ENCODE assay signal across 8 cellular contexts in the genomic region with DNA sequence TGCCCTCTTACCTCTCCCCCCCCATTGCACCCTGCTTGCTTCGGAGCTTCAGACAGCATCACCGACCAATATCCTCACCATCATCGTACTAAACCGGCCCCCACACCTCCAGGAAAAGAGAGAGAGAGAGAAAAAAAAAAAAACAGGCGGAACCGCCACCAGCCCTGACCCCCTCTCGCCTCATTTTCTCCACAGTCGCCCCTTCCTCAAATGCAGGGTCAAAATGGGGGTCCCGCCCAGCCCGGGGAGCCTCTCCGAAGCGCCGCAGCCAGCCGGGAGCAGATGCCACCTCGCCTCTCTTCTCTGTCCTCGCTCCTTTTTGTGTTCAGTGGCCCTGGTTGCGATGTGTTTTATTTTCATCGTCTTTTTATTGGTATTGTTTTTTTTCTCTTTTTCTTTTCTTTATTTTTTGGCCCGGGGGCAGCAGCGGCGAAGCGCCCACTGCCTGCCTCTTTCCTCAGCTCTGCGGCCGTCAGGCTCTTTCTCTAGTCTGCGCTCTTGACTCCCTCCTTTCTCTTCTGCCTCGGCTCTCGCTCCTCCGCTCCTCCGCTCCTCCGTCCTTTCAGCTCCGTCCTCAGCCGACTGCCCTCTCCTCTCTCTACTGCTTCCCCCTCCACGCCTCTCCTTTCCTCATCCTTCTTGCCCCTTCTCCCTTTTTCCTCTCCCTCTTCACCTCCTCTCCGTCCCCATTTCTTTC. TPM values are rescaled to one million over a fixed set of nuclear protein-coding genes. Genes with fewer than 3 reads are reported as not detected.
DNase-seq lines count a peak whose midpoint lies in the region; ATAC-seq and TF ChIP-seq lines count a peak whose summit lies in the region.

No MANE protein-coding gene starts in this region.

- no peaks in the 10 kb centered on the region for H3K9me3 Mint-ChIP-seq in immature natural killer cell

- TF ChIP-seq CTCF in DOHH2 (IDR thresholded peaks at IDR 0.05; ENCODE audit: low read depth, low read length, poor library complexity, severe bottlenecking): no peak

- H3K27me3 ChIP-seq in DOHH2 (ENCODE audit: control insufficient read depth, low read length) (peaks cover 45% of the 10 kb centered on the region), subcutaneous abdominal adipose tissue (ENCODE audit: control insufficient read depth in 5 of 5, insufficient read depth in 4 of 5, low read length in 5 of 5) (peaks cover 42 to 76% (median 72%) of the 10 kb centered on the region in 5 donors)

- no peak for ATAC-seq in GM18873 (IDR thresholded peaks at IDR 0.05; ENCODE audit: low FRiP score, unreplicated experiment)
- no peak for ATAC-seq in GM21723 (IDR thresholded peaks at IDR 0.05; ENCODE audit: unreplicated experiment)
- no peak for ATAC-seq in GM19324 (IDR thresholded peaks at IDR 0.05; ENCODE audit: low FRiP score, unreplicated experiment)

- DNase-seq in NCI-H1105 treated with DMSO at 0.1 percent for 48 hours (lab: John Stamatoyannopoulos, UW): peak; percentile 53
- peak in 1 of 3 donors; percentile 22 for DNase-seq in immature natural killer cell

- H3K79me2 ChIP-seq in DOHH2 (ENCODE audit: control insufficient read depth, low read length): no peaks in the 10 kb centered on the region

- H3K9me2 ChIP-seq in DOHH2 (replicated peaks; ENCODE audit: control insufficient read depth, low read length): no peaks in the 10 kb centered on the region

- peaks cover 15% of the 10 kb centered on the region in 2 donors for H3K4me1 Mint-ChIP-seq in immature natural killer cell

- peak overlapping the region in 1 of 5 donors; percentile 17 for H3K9ac ChIP-seq in subcutaneous abdominal adipose tissue (ENCODE audit: low read length in 5 of 5)

- H3K4me3 ChIP-seq in DOHH2 (ENCODE audit: low read length) (peak overlapping the region; percentile 76), subcutaneous abdominal adipose tissue (ENCODE audit: low read depth in 1 of 5, low read length in 5 of 5) (peak overlapping the region; percentile 38 to 65 (median 48))

- peak overlapping the region in 5 of 6 donors; percentile 17 to 86 (median 43) for H3K27ac Mint-ChIP-seq in immature natural killer cell

- H3K9me3 ChIP-seq in DOHH2 (ENCODE audit: control insufficient read depth, insufficient read depth, low read length): no peaks in the 10 kb centered on the region
- no peaks in the 10 kb centered on the region for H3K9me3 ChIP-seq in subcutaneous abdominal adipose tissue (ENCODE audit: control insufficient read depth in 5 of 5, low read length in 5 of 5)

- H3K4me1 ChIP-seq in DOHH2 (ENCODE audit: control insufficient read depth, low read length) (peaks cover 37% of the 10 kb centered on the region), subcutaneous abdominal adipose tissue (ENCODE audit: control insufficient read depth in 5 of 5, insufficient read depth in 5 of 5, low read length in 5 of 5) (peaks cover 0 to 16% (median 9%) of the 10 kb centered on the region in 5 donors)

- H3K4me3 Mint-ChIP-seq in immature natural killer cell: peak overlapping the region; percentile 89 to 95 (median 94)

- no peak overlapping the region for H3K27ac ChIP-seq in DOHH2 (ENCODE audit: low read depth, low read length)
- H3K27ac ChIP-seq in angular gyrus (ENCODE audit: low read depth, low read length): peak overlapping the region; percentile 69
- H3K27ac ChIP-seq in subcutaneous abdominal adipose tissue (ENCODE audit: low read depth, low read length): no peak overlapping the region

- H4K20me1 ChIP-seq in DOHH2 (ENCODE audit: control insufficient read depth, insufficient read depth, low read depth, low read length): no peaks in the 10 kb centered on the region

- peaks cover 6 to 15% (median 14%) of the 10 kb centered on the region in 3 donors for H3K27me3 Mint-ChIP-seq in immature natural killer cell (ENCODE audit: low read depth in 3 of 3)

- peaks cover 10% of the 10 kb centered on the region for H3F3A ChIP-seq in DOHH2 (ENCODE audit: control insufficient read depth, insufficient read depth)

- peak overlapping the region; percentile 98 for H3K4me2 ChIP-seq in DOHH2 (ENCODE audit: low read length)

- no peaks in the 10 kb centered on the region for H3K36me3 ChIP-seq in DOHH2 (ENCODE audit: control insufficient read depth, low read length)
- no peaks in the 10 kb centered on the region for H3K36me3 ChIP-seq in subcutaneous abdominal adipose tissue (ENCODE audit: control insufficient read depth in 5 of 5, insufficient read depth in 5 of 5, low read length in 5 of 5)

- peaks cover 0 to 2% (median 0%) of the 10 kb centered on the region in 3 donors for H3K36me3 Mint-ChIP-seq in immature natural killer cell

RNA-seq across cellular contexts. Expression of gene DEDD2, which starts 41.4 kb away (rescaled TPM):
- 100 to 1,000 TPM; 154 to 261 (median 173) TPM for polyA plus RNA-seq in immature natural killer cell

RNA-seq across cellular contexts. Expression of gene POU2F2, which starts 43.9 kb away (rescaled TPM):
- 10 to 100 TPM in 1 of 3 donors, 1 to 10 TPM in 2; 2.0 to 10.3 (median 2.1) TPM for polyA plus RNA-seq in immature natural killer cell

RNA-seq across cellular contexts. Expression of gene ZNF526, which starts 44.0 kb away (rescaled TPM):
- 1 to 10 TPM; 2.9 to 9.1 (median 5.2) TPM for polyA plus RNA-seq in immature natural killer cell
